In the genomic region with DNA sequence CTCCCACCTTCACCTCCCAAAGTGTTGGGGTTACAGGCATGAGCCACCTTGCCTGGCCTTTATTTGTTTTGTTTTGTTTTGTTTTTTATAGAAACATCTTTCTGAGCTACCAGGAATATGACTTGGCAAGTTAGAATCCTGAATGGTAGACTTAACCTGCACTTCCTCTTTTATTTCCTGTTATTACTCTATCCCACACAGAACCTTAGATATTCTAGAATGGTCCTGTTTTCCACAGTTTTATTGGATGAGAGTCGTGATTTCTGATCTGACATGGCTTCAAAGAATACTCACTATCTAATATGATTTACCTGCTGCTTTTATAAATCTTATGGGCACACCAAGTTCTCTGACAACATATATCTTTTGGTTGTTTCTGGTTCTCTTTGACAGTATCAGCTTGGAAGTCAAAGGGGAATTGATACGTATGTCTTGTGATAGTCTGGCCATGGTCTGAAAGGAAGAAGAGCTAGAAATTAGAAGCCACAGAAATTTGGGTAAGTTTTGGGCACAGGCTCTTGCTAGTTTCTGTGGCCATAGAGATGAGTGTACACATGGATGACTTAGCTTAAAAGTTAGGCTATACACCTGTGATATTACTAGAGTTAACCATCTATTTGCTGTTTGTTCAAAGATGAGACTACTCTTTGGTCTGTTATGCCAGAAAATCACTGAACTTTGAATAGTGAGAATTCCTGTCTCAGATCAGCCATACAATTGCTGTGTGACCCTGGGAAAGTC, we compare ENCODE assay signal across 1 cellular context.
TF ChIP-seq lines count a peak whose summit lies in the region.

No MANE protein-coding gene starts in this region.

TF ChIP-seq in HepG2, 621 proteins besides CTCF, POLR2A, EP300 and RAD21:
- TF ChIP-seq EZH2 (conservative IDR thresholded peaks at IDR 0.05; ENCODE audit: low read depth, low read length) (no peak), ZNF496 (CRISPR knock-in tag; IDR thresholded peaks at IDR 0.05; ENCODE audit: insufficient replicate concordance) (no peak), ZNF652 (CRISPR knock-in tag; IDR thresholded peaks at IDR 0.05; ENCODE audit: borderline replicate concordance, low read depth) (peak; percentile 46; the same call in 1 of the 2 replicates)
- TF ChIP-seq, protein P1, sequence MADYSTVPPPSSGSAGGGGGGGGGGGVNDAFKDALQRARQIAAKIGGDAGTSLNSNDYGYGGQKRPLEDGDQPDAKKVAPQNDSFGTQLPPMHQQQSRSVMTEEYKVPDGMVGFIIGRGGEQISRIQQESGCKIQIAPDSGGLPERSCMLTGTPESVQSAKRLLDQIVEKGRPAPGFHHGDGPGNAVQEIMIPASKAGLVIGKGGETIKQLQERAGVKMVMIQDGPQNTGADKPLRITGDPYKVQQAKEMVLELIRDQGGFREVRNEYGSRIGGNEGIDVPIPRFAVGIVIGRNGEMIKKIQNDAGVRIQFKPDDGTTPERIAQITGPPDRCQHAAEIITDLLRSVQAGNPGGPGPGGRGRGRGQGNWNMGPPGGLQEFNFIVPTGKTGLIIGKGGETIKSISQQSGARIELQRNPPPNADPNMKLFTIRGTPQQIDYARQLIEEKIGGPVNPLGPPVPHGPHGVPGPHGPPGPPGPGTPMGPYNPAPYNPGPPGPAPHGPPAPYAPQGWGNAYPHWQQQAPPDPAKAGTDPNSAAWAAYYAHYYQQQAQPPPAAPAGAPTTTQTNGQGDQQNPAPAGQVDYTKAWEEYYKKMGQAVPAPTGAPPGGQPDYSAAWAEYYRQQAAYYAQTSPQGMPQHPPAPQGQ (CRISPR knock-in tag; IDR thresholded peaks at IDR 0.05; ENCODE audit: borderline replicate concordance) = no peak
